9 cellular contexts compared by ENCODE assay signal in the genomic region with DNA sequence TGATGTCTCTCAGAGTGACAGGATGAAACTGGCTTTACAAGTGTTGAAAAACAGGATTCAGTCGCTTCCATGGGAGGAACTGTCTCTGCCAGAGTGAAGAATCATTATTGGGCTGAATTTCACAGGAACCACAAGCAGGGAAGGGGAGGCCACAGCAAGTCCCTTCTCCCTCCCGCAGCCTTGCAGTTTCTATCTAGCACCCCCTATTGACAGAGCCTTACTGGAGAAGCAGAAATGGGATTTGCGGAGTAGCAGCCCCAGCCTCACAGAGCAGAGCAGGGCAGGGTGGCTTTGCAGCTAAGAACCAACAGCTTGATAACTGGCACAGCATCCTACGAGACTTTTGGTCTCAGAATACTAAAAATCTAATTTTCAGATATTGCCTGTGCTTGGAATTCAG.
DNase-seq lines count a peak whose midpoint lies in the region; ATAC-seq and TF ChIP-seq lines count a peak whose summit lies in the region.
"Had no signal": no experiment of that assay in that cellular context is flagged by ENCODE, and none has a peak within 500 bp of the region (broad histone marks: within the 10 kb centered on the region; RNA-seq: fewer than 3 reads in every experiment).

No MANE protein-coding gene starts in this region.

- H3K36me3 ChIP-seq in WERI-Rb-1 = no peaks in the 10 kb centered on the region
- no peaks in the 10 kb centered on the region for H3K36me3 ChIP-seq in ovary

- no peak overlapping the region for H3K27ac Mint-ChIP-seq in activated naive CD4-positive, alpha-beta T cell treated with anti-CD3 and anti-CD28 coated beads, Interleukin-2, amount 50 U/mL, for 72 hours

- TF ChIP-seq CTCF in AG10803 (conservative IDR thresholded peaks at IDR 0.05; ENCODE audit: low read length) (peak; percentile 18), GM12875 (IDR thresholded peaks at IDR 0.05; ENCODE audit: borderline replicate concordance, insufficient read depth, low read depth, low read length) (peak; percentile 20; the same call in 1 of the 2 replicates), WERI-Rb-1 (IDR thresholded peaks at IDR 0.05; ENCODE audit: low read depth, low read length) (0 out of 2 replicates have a peak, but pooled peaks have one; percentile 35), ovary (IDR thresholded peaks at IDR 0.05) (no peak)

- WGBS in ovary, 3 donors = 37 to 49% (median 43%) methylated on average over 4 of the region's 4 CpGs

- no peaks in the 10 kb centered on the region for H3K9me3 ChIP-seq in WERI-Rb-1 (ENCODE audit: severe bottlenecking)
- no peaks in the 10 kb centered on the region for H3K9me3 ChIP-seq in ovary

- H3K27ac ChIP-seq in WERI-Rb-1 (no peak overlapping the region), ovary (no peak overlapping the region)

- no peaks in the 10 kb centered on the region for H3K4me1 ChIP-seq in ovary (ENCODE audit: insufficient read depth)

- no peak for ATAC-seq in activated naive CD4-positive, alpha-beta T cell treated with anti-CD3 and anti-CD28 coated beads, Interleukin-2, amount 50 U/mL, for 72 hours
- no peak for ATAC-seq in HG03280 (IDR thresholded peaks at IDR 0.05; ENCODE audit: unreplicated experiment)

- no peaks in the 10 kb centered on the region for H3K27me3 ChIP-seq in WERI-Rb-1 (ENCODE audit: insufficient read depth, low read depth, severe bottlenecking)
- H3K27me3 ChIP-seq in ovary = no peaks in the 10 kb centered on the region

- intact Hi-C loops in ovary (cut with DNase I) = no loop called here

- TF ChIP-seq EP300 in ovary (IDR thresholded peaks at IDR 0.05) = no peak

- H3K9me3 Mint-ChIP-seq in activated naive CD4-positive, alpha-beta T cell treated with anti-CD3 and anti-CD28 coated beads, Interleukin-2, amount 50 U/mL, for 72 hours = no peaks in the 10 kb centered on the region

- H3K36me3 Mint-ChIP-seq in activated naive CD4-positive, alpha-beta T cell treated with anti-CD3 and anti-CD28 coated beads, Interleukin-2, amount 50 U/mL, for 72 hours = no peaks in the 10 kb centered on the region

- no peak overlapping the region for H3K4me3 ChIP-seq in AG10803 (ENCODE audit: low read length)
- no peak overlapping the region for H3K4me3 ChIP-seq in GM12875 (ENCODE audit: low read depth, low read length)
- no peak overlapping the region for H3K4me3 ChIP-seq in WERI-Rb-1 (ENCODE audit: low read depth, low read length)
- no peak overlapping the region for H3K4me3 ChIP-seq in ovary

- DNase-seq in AG10803 (ENCODE audit: low read depth) (no peak), WERI-Rb-1 (no peak), iPS DF 4.7 (ENCODE audit: extremely low read depth, low spot score) (peak; percentile 49), ovary (no peak)
- no peak for DNase-seq in activated naive CD4-positive, alpha-beta T cell treated with anti-CD3 and anti-CD28 coated beads, Interleukin-2, amount 50 U/mL, for 72 hours (ENCODE audit: low spot score in 2 of 2)
- DNase-seq in activated CD4-positive, alpha-beta T cell treated with anti-CD3 and anti-CD28 coated beads for 4 hours = no peak
- DNase-seq: posterior cingulate gyrus had no signal

- TF ChIP-seq POLR2A in ovary (IDR thresholded peaks at IDR 0.05) = no peak

Comparison
In these comparisons a context has a peak if more than half of its experiments do, and no peak if none do; other contexts are left out.
1. CTCF ChIP-seq: peak in AG10803 (single experiment), GM12875 (single experiment) and WERI-Rb-1 (single experiment); none in ovary (0 of 3).